In genomic region chr3:172225215-172225707, GRCh38 we compare ENCODE assay signal across 19 cellular contexts.
DNase-seq lines count a peak whose midpoint lies in the region; ATAC-seq, FAIRE-seq and TF ChIP-seq lines count a peak whose summit lies in the region.
"Had no signal": no experiment of that assay in that cellular context is flagged by ENCODE, and none has a peak within 500 bp of the region (broad histone marks: within the 10 kb centered on the region; RNA-seq: fewer than 3 reads in every experiment).

No MANE protein-coding gene starts in this region.

- BruUV-seq in IMR-90 (replicated peaks; lab: Mats Ljungman, UMichigan): no TSS peak

- no peak overlapping the region for H3K56ac ChIP-seq in IMR-90 (ENCODE audit: extremely low read depth, insufficient read depth, low read length)

- intact Hi-C loops in IMR-90 (cut with micrococcal nuclease): no loop called here
- intact Hi-C loops in prostate gland (cut with DNase I): no loop called here

- H2BK5ac ChIP-seq in IMR-90 (ENCODE audit: low read depth, low read length, poor library complexity, severe bottlenecking): no peak overlapping the region

- H3K9ac ChIP-seq in IMR-90 (ENCODE audit: low read depth, low read length): no peak overlapping the region
- H3K9ac ChIP-seq: SK-N-SH had no signal

- peak overlapping the region; percentile 43; the same call in 1 of the 3 replicates for H2BK15ac ChIP-seq in IMR-90 (ENCODE audit: low read depth, low read length)

- CTCF ChIA-PET in A549 (lab: Yijun Ruan, JAX): no interaction called here
- CTCF ChIA-PET in IMR-90 (lab: Yijun Ruan, JAX): no interaction called here

- H3K27me3 Mint-ChIP-seq in progenitor cell of endocrine pancreas: no peaks in the 10 kb centered on the region
- H3K27me3 Mint-ChIP-seq: CD8-positive, alpha-beta memory T cell had no signal

- H3K4me2 ChIP-seq in A549 (peak overlapping the region; percentile 52), IMR-90 (ENCODE audit: low read depth, low read length) (no peak overlapping the region)
- H3K4me2 ChIP-seq: GM23338, SK-N-SH had no signal

- H3K4me1 Mint-ChIP-seq in progenitor cell of endocrine pancreas (ENCODE audit: low read depth): peaks cover 42% of the 10 kb centered on the region

- ATAC-seq in A549 (peak in 1 of 2 experiments; percentile 18; a peak in 1 of 6 replicates), IMR-90 (ENCODE audit: low read depth) (no peak), left lobe of liver (peak; percentile 11)
- ATAC-seq: GM23338 had no signal

- FAIRE-seq in A549 (lab: Jason Lieb, UNC) (no peak), RCC 7860 (lab: Jason Lieb, UNC) (no peak)
- FAIRE-seq: GM18507 had no signal

- H3K4me1 ChIP-seq in A549 (peaks cover 55% of the 10 kb centered on the region), IMR-90 (ENCODE audit: control insufficient read depth, insufficient read depth, low read length) (peaks cover 12% of the 10 kb centered on the region), prostate gland (replicated peaks) (no peaks in the 10 kb centered on the region)

- no peak for TF ChIP-seq EP300 in A549 (IDR thresholded peaks at IDR 0.05)

- no peak overlapping the region for H3K4me3 Mint-ChIP-seq in progenitor cell of endocrine pancreas (ENCODE audit: low read depth)
- H3K4me3 Mint-ChIP-seq: CD8-positive, alpha-beta memory T cell; GM23338; H9 had no signal

- no peak overlapping the region for H3K14ac ChIP-seq in IMR-90 (replicated peaks; ENCODE audit: low read depth, low read length)

- peak overlapping the region; percentile 6; the same call in 1 of the 2 replicates for H3K4ac ChIP-seq in IMR-90 (ENCODE audit: low read depth, low read length)

- H3K4me3 ChIP-seq in A549 (no peak overlapping the region), IMR-90 (ENCODE audit: insufficient read depth, low read depth, low read length) (no peak overlapping the region), prostate gland (no peak overlapping the region)
- H3K4me3 ChIP-seq: GM23338 had no signal

- H3K36me3 Mint-ChIP-seq in progenitor cell of endocrine pancreas (ENCODE audit: insufficient read depth): peaks cover 18% of the 10 kb centered on the region

- TF ChIP-seq CTCF in A549 (IDR thresholded peaks at IDR 0.05): no peak
- TF ChIP-seq CTCF in IMR-90 (conservative IDR thresholded peaks at IDR 0.05; ENCODE audit: low read depth, low read length): no peak
- no peak for TF ChIP-seq CTCF in progenitor cell of endocrine pancreas (IDR thresholded peaks at IDR 0.05; ENCODE audit: unreplicated experiment)
- TF ChIP-seq CTCF in prostate gland (IDR thresholded peaks at IDR 0.05): no peak

- H3K9me3 Mint-ChIP-seq in progenitor cell of endocrine pancreas (ENCODE audit: low read depth): no peaks in the 10 kb centered on the region
- H3K9me3 Mint-ChIP-seq: CD8-positive, alpha-beta memory T cell; GM23338; H9; HFFc6 had no signal

- DNase-seq in A549 (ENCODE audit: low read depth in 1 of 2, low spot score in 1 of 2): no peak
- no peak for DNase-seq in IMR-90
- DNase-seq in left lobe of liver (ENCODE audit: low spot score): no peak
- DNase-seq in progenitor cell of endocrine pancreas (ENCODE audit: low spot score, unreplicated experiment): no peak
- no peak for DNase-seq in RCC 7860 (ENCODE audit: low spot score)
- DNase-seq in inferior parietal cortex (ENCODE audit: extremely low spot score): no peak
- DNase-seq in prostate gland (ENCODE audit: low spot score): no peak
- DNase-seq: C1 segment of cervical spinal cord; CD8-positive, alpha-beta memory T cell; H9; HFFc6; KBM-7; MV-4-11; NCI-H1436 treated with DMSO at 0.1 percent for 48 hours; NCI-H524; SK-N-SH; SW 1271 had no signal

- no peak overlapping the region for H4K91ac ChIP-seq in IMR-90 (ENCODE audit: insufficient read depth, low read depth, low read length)

- H3K9me3 ChIP-seq in A549: no peaks in the 10 kb centered on the region
- no peaks in the 10 kb centered on the region for H3K9me3 ChIP-seq in IMR-90 (ENCODE audit: control insufficient read depth, insufficient read depth, low read length)
- H3K9me3 ChIP-seq in prostate gland: no peaks in the 10 kb centered on the region
- H3K9me3 ChIP-seq: SK-N-SH had no signal

- peaks cover 32 to 74% of the 10 kb centered on the region in 2 experiments for H3K79me1 ChIP-seq in IMR-90 (ENCODE audit: low read depth in 1 of 2, low read length in 2 of 2)

- H2AFZ ChIP-seq in IMR-90 (replicated peaks; ENCODE audit: low read length, poor library complexity): no peak overlapping the region
- H2AFZ ChIP-seq: GM23338 had no signal

- 87% methylated on average over 5 of the region's 5 CpGs for WGBS in A549 (ENCODE audit: missing lambda C conversion rate)
- WGBS in IMR-90 (ENCODE audit: extremely low coverage in 2 of 2, insufficient read length in 1 of 2), 2 experiments: no CpG with 5 or more reads among the region's 5 CpGs
- 98% methylated on average over 5 of the region's 5 CpGs for WGBS in prostate gland

- no peak for TF ChIP-seq RAD21 in A549 (conservative IDR thresholded peaks at IDR 0.05 in 1 of 2, IDR thresholded peaks at IDR 0.05 in 1 of 2)
- TF ChIP-seq RAD21 in IMR-90 (IDR thresholded peaks at IDR 0.05; ENCODE audit: low read length): no peak

- peak overlapping the region in 1 of 2 experiments; percentile 70; a peak in 3 of 6 replicates for H3K27ac ChIP-seq in A549
- H3K27ac ChIP-seq in IMR-90 (ENCODE audit: insufficient read depth, low read length): no peak overlapping the region
- no peak overlapping the region for H3K27ac ChIP-seq in prostate gland

- no peak overlapping the region for H2AK9ac ChIP-seq in IMR-90 (replicated peaks; ENCODE audit: low read depth, low read length, poor library complexity)

- in situ Hi-C loops in IMR-90 (cut with MboI; ENCODE audit: low sequenced_read_pairs): no loop called here

- no peak overlapping the region for H2BK120ac ChIP-seq in IMR-90 (ENCODE audit: low read depth, low read length)

- no peak for TF ChIP-seq POLR2A in A549 (IDR thresholded peaks at IDR 0.05; ENCODE audit: low read length)
- TF ChIP-seq POLR2A in IMR-90 (IDR thresholded peaks at IDR 0.05; ENCODE audit: low read depth, low read length): no peak
- TF ChIP-seq POLR2A in prostate gland (IDR thresholded peaks at IDR 0.05): no peak

- H4K20me1 ChIP-seq in IMR-90 (ENCODE audit: insufficient read depth, low read length): peaks cover 59% of the 10 kb centered on the region

- H3K23ac ChIP-seq in IMR-90 (ENCODE audit: low read depth, low read length): no peak overlapping the region

- H4K5ac ChIP-seq in IMR-90 (ENCODE audit: low read depth, low read length): no peak overlapping the region

- peaks cover 23% of the 10 kb centered on the region for H3K9me1 ChIP-seq in IMR-90 (ENCODE audit: insufficient read depth, low read length)

- H3K36me3 ChIP-seq in IMR-90 (ENCODE audit: control insufficient read depth, insufficient read depth, low read length) (peaks cover 12% of the 10 kb centered on the region), prostate gland (no peaks in the 10 kb centered on the region)

- dilution Hi-C loops in IMR-90 (cut with HindIII; ENCODE audit: low sequenced_read_pairs, unreplicated experiment): no loop called here

- peak overlapping the region; percentile 33 to 37; a peak in 1 of 4 replicates for H4K8ac ChIP-seq in IMR-90 (ENCODE audit: low read depth in 2 of 2, low read length in 2 of 2)

- H3K18ac ChIP-seq in IMR-90 (ENCODE audit: low read depth, low read length): no peak overlapping the region

- H3K27me3 ChIP-seq in IMR-90 (ENCODE audit: control insufficient read depth, insufficient read depth, low read length) (no peaks in the 10 kb centered on the region), prostate gland (replicated peaks; ENCODE audit: insufficient read depth) (no peaks in the 10 kb centered on the region)

- H3K27ac Mint-ChIP-seq in progenitor cell of endocrine pancreas: peak overlapping the region; percentile 77
- H3K27ac Mint-ChIP-seq: CD8-positive, alpha-beta memory T cell; GM23338 had no signal

- peak overlapping the region; percentile 37 for H2AK5ac ChIP-seq in IMR-90 (ENCODE audit: low read depth, low read length)

- POLR2A ChIA-PET in A549 (lab: Yijun Ruan, JAX) (no interaction called here), IMR-90 (lab: Charles Lee; ENCODE audit: unreplicated experiment) (no interaction called here)

- peak overlapping the region; percentile 56 for H2BK20ac ChIP-seq in IMR-90 (ENCODE audit: low read depth, low read length)

TF ChIP-seq in A549, 52 proteins besides CTCF, POLR2A, EP300 and RAD21 (continues in another document):
- no peak for TF ChIP-seq ELK1 (IDR thresholded peaks at IDR 0.05; ENCODE audit: low read depth, low read length)
- TF ChIP-seq MAZ (IDR thresholded peaks at IDR 0.05; ENCODE audit: borderline replicate concordance, low read depth, low read length): no peak
- no peak for TF ChIP-seq HOXB13 (CRISPR knock-in tag; IDR thresholded peaks at IDR 0.05; ENCODE audit: low read depth)
- no peak for TF ChIP-seq TP53 (CRISPR knock-in tag; IDR thresholded peaks at IDR 0.05)
- TF ChIP-seq HOXB5 (CRISPR knock-in tag; IDR thresholded peaks at IDR 0.05): no peak
- TF ChIP-seq GATA3 (IDR thresholded peaks at IDR 0.05; ENCODE audit: borderline replicate concordance): no peak

TF ChIP-seq in IMR-90, 13 proteins besides CTCF, POLR2A, EP300 and RAD21 (continues in another document):
- TF ChIP-seq RFX5 (IDR thresholded peaks at IDR 0.05; ENCODE audit: low read depth, low read length) (no peak), MAFK (IDR thresholded peaks at IDR 0.05; ENCODE audit: low read depth, low read length) (no peak), BHLHE40 (IDR thresholded peaks at IDR 0.05; ENCODE audit: low read depth, low read length) (no peak), SMC3 (IDR thresholded peaks at IDR 0.05; ENCODE audit: low read depth, low read length) (no peak), USF2 (IDR thresholded peaks at IDR 0.05; ENCODE audit: low read depth, low read length) (no peak), MXI1 (IDR thresholded peaks at IDR 0.05; ENCODE audit: borderline replicate concordance, low read depth, low read length) (no peak), MAZ (IDR thresholded peaks at IDR 0.05; ENCODE audit: borderline replicate concordance, low read depth, low read length) (no peak), NFE2L2 (IDR thresholded peaks at IDR 0.05; ENCODE audit: low read depth, low read length) (no peak), CHD1 (IDR thresholded peaks at IDR 0.05; ENCODE audit: low read depth, low read length) (no peak)
